ENCODE assay signal across 1 cellular context in genomic region chr6:51614725-51615124, GRCh38.
TF ChIP-seq lines count a peak whose summit lies in the region.

No MANE protein-coding gene starts in this region.

TF ChIP-seq in SK-N-SH, 30 proteins besides CTCF, POLR2A, EP300 and RAD21 (continued from another document):
- no peak for TF ChIP-seq FOXM1 (IDR thresholded peaks at IDR 0.05; ENCODE audit: low read depth)
- no peak for TF ChIP-seq ELF1 (IDR thresholded peaks at IDR 0.05)
